Comparison of ENCODE assay signal across 8 cellular contexts in the genomic region with DNA sequence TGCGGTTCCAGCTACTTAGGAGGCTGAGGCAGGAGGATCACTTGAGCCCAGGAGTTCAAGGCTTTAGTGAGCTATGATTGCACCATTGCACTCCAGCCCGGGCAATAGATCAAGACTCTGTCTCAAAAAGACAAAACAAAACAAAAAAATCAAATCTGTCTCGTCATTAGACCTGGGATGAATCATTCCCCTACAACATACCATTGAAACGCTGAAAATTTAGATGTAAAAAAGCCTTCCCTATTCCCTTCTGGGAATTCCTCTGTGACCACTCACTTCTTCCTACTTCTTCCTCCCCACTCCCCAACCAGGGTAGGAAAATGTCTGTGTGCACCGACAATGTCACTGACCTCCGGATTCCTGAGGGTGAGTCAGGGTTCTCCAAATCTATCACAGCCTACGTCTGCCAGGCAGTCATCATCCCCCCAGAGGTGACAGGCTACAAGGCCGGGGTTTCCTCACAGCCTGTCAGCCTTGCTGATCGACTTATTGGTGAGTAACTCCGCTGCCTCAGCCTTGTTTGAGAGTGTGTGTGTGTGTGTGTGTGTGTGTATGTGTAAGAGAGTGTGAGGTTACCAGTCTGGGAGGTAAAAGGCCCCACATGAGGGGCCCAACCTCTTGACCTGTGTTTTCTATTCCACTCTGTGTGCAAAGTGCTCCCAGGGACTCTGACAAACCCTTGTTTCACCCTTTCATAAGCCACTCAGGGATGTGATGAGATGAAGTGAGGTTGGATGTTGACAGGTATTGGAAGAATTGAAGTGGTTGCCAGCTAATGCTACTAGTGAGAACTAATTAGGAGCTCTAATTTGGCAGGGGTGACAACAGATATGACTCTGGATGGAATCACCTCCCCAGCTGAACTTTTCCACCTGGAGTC. TPM values are rescaled to one million over a fixed set of nuclear protein-coding genes. Genes with fewer than 3 reads are reported as not detected.
DNase-seq lines count a peak whose midpoint lies in the region; ATAC-seq and TF ChIP-seq lines count a peak whose summit lies in the region.

No MANE protein-coding gene starts in this region.

- H2AFZ ChIP-seq in neuronal stem cell (ENCODE audit: low read length), result peak overlapping the region; percentile 73

- peak overlapping the region; percentile 31 for H3K18ac ChIP-seq in neuronal stem cell (ENCODE audit: low read length)

- H3K27ac ChIP-seq in neuronal stem cell (replicated peaks; ENCODE audit: low read length), result no peak overlapping the region

- no peaks in the 10 kb centered on the region for H3K79me1 ChIP-seq in neuronal stem cell (ENCODE audit: low read depth, low read length)

- in situ Hi-C loops in G401 (cut with HindIII; ENCODE audit: low sequenced_read_pairs), result no loop called here

- CTCF ChIA-PET in Calu3 (lab: Charles Lee), result interaction anchor here (0.6 to 0.7 kb wide), 3 partner anchors 9 to 249 kb away, joined by 3 to 5 read pairs (median 3); no protein-coding TSS in a partner anchor

- H3K4me1 Mint-ChIP-seq in Calu3 (ENCODE audit: low read depth, unreplicated experiment), result peaks cover 18% of the 10 kb centered on the region

- DNase-seq in Calu3, result peak; percentile 72
- DNase-seq in NCI-H460 (ENCODE audit: extremely low read depth, low read depth), result peak; percentile 40
- DNase-seq in epithelial cell of esophagus (ENCODE audit: low read depth), result peak; percentile 99
- peak; percentile 12 for DNase-seq in neuronal stem cell (ENCODE audit: low spot score)
- DNase-seq in G401 (ENCODE audit: low spot score), result no peak
- no peak for DNase-seq in activated gamma-delta T cell (lab: John Stamatoyannopoulos, UW)

- TF ChIP-seq CTCF in Calu3 (IDR thresholded peaks at IDR 0.05; ENCODE audit: unreplicated experiment) (no peak), epithelial cell of esophagus (IDR thresholded peaks at IDR 0.05; ENCODE audit: insufficient read depth, low read depth, low read length, missing control alignments) (no peak)

- H3K4me1 ChIP-seq in neuronal stem cell (ENCODE audit: control insufficient read depth in 2 of 2, insufficient read depth in 1 of 2, low read depth in 1 of 2, low read length in 2 of 2), result peaks cover 4 to 12% of the 10 kb centered on the region in 2 donors

- H4K91ac ChIP-seq in neuronal stem cell (ENCODE audit: low read depth, low read length, poor library complexity), result no peak overlapping the region

- peak overlapping the region; percentile 31 for H3K4ac ChIP-seq in neuronal stem cell (ENCODE audit: low read length)

- no peaks in the 10 kb centered on the region for H3K9me3 ChIP-seq in neuronal stem cell (replicated peaks in 1 of 2; ENCODE audit: control insufficient read depth in 2 of 2, insufficient read depth in 1 of 2, low read depth in 1 of 2, low read length in 2 of 2)

- no peaks in the 10 kb centered on the region for H3K27me3 ChIP-seq in neuronal stem cell (ENCODE audit: control insufficient read depth in 3 of 3, insufficient read depth in 3 of 3, low read depth in 1 of 3, low read length in 3 of 3)

- no peak overlapping the region for H2BK12ac ChIP-seq in neuronal stem cell (ENCODE audit: low read length)

- H3K4me3 ChIP-seq in epithelial cell of esophagus (ENCODE audit: low read length), result no peak overlapping the region
- no peak overlapping the region for H3K4me3 ChIP-seq in neuronal stem cell (ENCODE audit: low read length in 2 of 2)

- H3K36me3 Mint-ChIP-seq in Calu3 (ENCODE audit: insufficient read depth, unreplicated experiment), result no peaks in the 10 kb centered on the region

- H2BK120ac ChIP-seq in neuronal stem cell (ENCODE audit: low read depth, low read length), result no peak overlapping the region

- intact Hi-C loops in Calu3 (cut with micrococcal nuclease; ENCODE audit: unreplicated experiment), result loop anchor here (10.0 kb wide), 1 partner anchor 197 kb away; the partner anchor contains the start of gene SORT1

- H3K9me3 Mint-ChIP-seq in Calu3 (ENCODE audit: low read depth, unreplicated experiment), result no peaks in the 10 kb centered on the region

- H3K27me3 Mint-ChIP-seq in Calu3 (ENCODE audit: unreplicated experiment), result peaks cover 8% of the 10 kb centered on the region

- no peak overlapping the region for H3K4me2 ChIP-seq in neuronal stem cell (ENCODE audit: insufficient read depth, low read length, poor library complexity, severe bottlenecking)

- H2AK5ac ChIP-seq in neuronal stem cell (ENCODE audit: low read depth, low read length), result no peak overlapping the region

- peak overlapping the region; percentile 72 for H3K27ac Mint-ChIP-seq in Calu3 (ENCODE audit: unreplicated experiment)

- H3K23ac ChIP-seq in neuronal stem cell (ENCODE audit: low read depth, low read length, poor library complexity), result no peak overlapping the region

- no peak overlapping the region for H2BK15ac ChIP-seq in neuronal stem cell (ENCODE audit: low read length)

- no peak for ATAC-seq in HG03196 (IDR thresholded peaks at IDR 0.05; ENCODE audit: unreplicated experiment)
- no peak for ATAC-seq in HG03457 (IDR thresholded peaks at IDR 0.05; ENCODE audit: unreplicated experiment)

- H4K8ac ChIP-seq in neuronal stem cell (ENCODE audit: low read depth, low read length), result no peak overlapping the region

- H3K14ac ChIP-seq in neuronal stem cell (ENCODE audit: low read length), result no peak overlapping the region

- H3K9ac ChIP-seq in neuronal stem cell (ENCODE audit: low read depth, low read length, poor library complexity), result no peak overlapping the region

- peak overlapping the region; percentile 21 for H3K4me3 Mint-ChIP-seq in Calu3 (ENCODE audit: low read depth, unreplicated experiment)

- WGBS in neuronal stem cell (ENCODE audit: extremely low coverage in 2 of 2, insufficient read length in 2 of 2, insufficient replicate concordance in 1 of 2), 2 donors, result no CpG with 5 or more reads among the region's 10 CpGs

- BruUV-seq in Calu3 (replicated peaks; lab: Mats Ljungman, UMichigan), result no TSS peak

- no peaks in the 10 kb centered on the region for H3K36me3 ChIP-seq in neuronal stem cell (replicated peaks in 1 of 2; ENCODE audit: control insufficient read depth in 2 of 2, insufficient read depth in 2 of 2, low read length in 2 of 2)

- no peak overlapping the region for H2BK5ac ChIP-seq in neuronal stem cell (ENCODE audit: low read length)

RNA-seq across cellular contexts. Expression of gene SARS1, which starts 16.3 kb away (rescaled TPM):
- 119 and 129 TPM in 2 replicates for total RNA-seq in Calu3 (2022)
- total RNA-seq in NCI-H460 (2014; rRNA removed; shearing (Covaris generic)), result 384 and 411 TPM in 2 replicates
- polyA plus RNA-seq in NCI-H460 (2014; cell fraction: nucleus; rRNA removed), result 223 and 233 TPM in 2 replicates
- polyA plus RNA-seq in neuronal stem cell (2013, experiment 1 of 2), result 110 TPM
- polyA plus RNA-seq in neuronal stem cell (2013, experiment 2 of 2), result 109 TPM
- total RNA-seq in G401 (2014; rRNA removed; shearing (Covaris generic)), result 205 and 214 TPM in 2 replicates

RNA-seq across cellular contexts. Expression of gene CELSR2, which starts 51.9 kb away (rescaled TPM):
- 5.1 and 5.3 TPM in 2 replicates for total RNA-seq in Calu3 (2022)
- 2.7 and 3.8 TPM in 2 replicates for total RNA-seq in NCI-H460 (2014; rRNA removed; shearing (Covaris generic))
- 4.6 TPM in 2 replicates for polyA plus RNA-seq in NCI-H460 (2014; cell fraction: nucleus; rRNA removed)
- 40.0 TPM for polyA plus RNA-seq in neuronal stem cell (2013, experiment 1 of 2)
- 41.0 TPM for polyA plus RNA-seq in neuronal stem cell (2013, experiment 2 of 2)
- total RNA-seq in G401 (2014; rRNA removed; shearing (Covaris generic)), result 4.2 and 5.0 TPM in 2 replicates

Comparison
In these comparisons a context has a peak if more than half of its experiments do, and no peak if none do; other contexts are left out.
1. DNase-seq: peak in Calu3 (single experiment), NCI-H460 (single experiment), epithelial cell of esophagus (single experiment) and neuronal stem cell (single experiment); none in G401 (single experiment) and activated gamma-delta T cell (single experiment).